16 cellular contexts compared by ENCODE assay signal in the genomic region with DNA sequence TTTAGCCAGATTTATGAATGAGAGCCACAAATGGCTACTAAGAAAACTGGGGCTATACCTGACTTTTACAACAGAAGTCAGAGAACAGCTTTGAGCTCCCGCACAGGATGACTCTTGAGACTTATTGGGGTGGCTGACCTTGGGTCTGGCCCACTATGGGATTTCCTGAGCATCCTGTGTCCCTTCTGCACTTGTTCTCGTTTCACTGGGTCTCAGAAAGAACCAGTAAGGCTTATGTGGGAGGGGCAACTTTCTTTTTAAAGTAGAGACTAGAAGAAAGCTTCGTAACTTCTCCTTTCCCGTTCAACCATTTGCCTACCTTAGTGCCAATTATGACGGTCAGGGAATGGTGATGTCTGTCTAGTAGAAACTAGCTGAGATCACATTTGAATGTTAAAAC. TPM values are rescaled to one million over a fixed set of nuclear protein-coding genes. Genes with fewer than 3 reads are reported as not detected.
DNase-seq lines count a peak whose midpoint lies in the region; ATAC-seq and TF ChIP-seq lines count a peak whose summit lies in the region.
"Had no signal": no experiment of that assay in that cellular context is flagged by ENCODE, and none has a peak within 500 bp of the region (broad histone marks: within the 10 kb centered on the region; RNA-seq: fewer than 3 reads in every experiment).

No MANE protein-coding gene starts in this region.

- TF ChIP-seq POLR2A in Peyer's patch (IDR thresholded peaks at IDR 0.05) (no peak), transverse colon (IDR thresholded peaks at IDR 0.05) (no peak)

- H3K36me3 ChIP-seq in Peyer's patch (no peaks in the 10 kb centered on the region), transverse colon (no peaks in the 10 kb centered on the region)

- intact Hi-C loops in transverse colon (cut with DNase I; ENCODE audit: low total_unique reads), result no loop called here

- TF ChIP-seq EP300 in transverse colon (IDR thresholded peaks at IDR 0.05; ENCODE audit: low read depth), result no peak

- peak overlapping the region in 3 of 4 donors; percentile 27 to 74 (median 28) for H3K27ac ChIP-seq in Peyer's patch
- H3K27ac ChIP-seq in transverse colon, result peak overlapping the region; percentile 82 to 91 (median 90)
- H3K27ac ChIP-seq: RWPE1 had no signal

- in situ Hi-C loops in transverse colon (cut with MboI; ENCODE audit: low pct_ligation_motif_present in 1 of 4, low pct_unique_long_range_greater_than_20kb in 1 of 4, low sequenced_read_pairs in 3 of 4), result no loop called here

- peak; percentile 18 for DNase-seq in DMS 273 (lab: John Stamatoyannopoulos, UW; ENCODE audit: unreplicated experiment)
- DNase-seq in DMS 273 treated with DMSO at 0.1 percent for 48 hours (lab: John Stamatoyannopoulos, UW), result no peak
- peak in 1 of 3 donors; percentile 19 for DNase-seq in Peyer's patch
- DNase-seq in islet precursor cell, result peak; percentile 66
- DNase-seq in transverse colon, result no peak
- no peak for DNase-seq in activated T-cell treated with anti-CD3 and anti-CD28 coated beads, Interleukin-2, amount 50 U/mL, for 48 hours
- DNase-seq in central memory CD4-positive, alpha-beta T cell, result no peak
- DNase-seq: 8988T; activated T-cell treated with anti-CD3 and anti-CD28 coated beads for 4 hours; amygdala; Kasumi-1; stimulated activated CD4-positive, alpha-beta T cell treated with anti-CD3 and anti-CD28 coated beads, Interleukin-4, amount 100 ng/mL, for 24 hours had no signal

- H3K27me3 ChIP-seq in Peyer's patch (no peaks in the 10 kb centered on the region), transverse colon (no peaks in the 10 kb centered on the region)

- H3K4me1 ChIP-seq in Peyer's patch, result peaks cover 0 to 53% (median 17%) of the 10 kb centered on the region in 4 donors
- peaks cover 38 to 59% (median 51%) of the 10 kb centered on the region in 4 donors for H3K4me1 ChIP-seq in transverse colon

- no peak for ATAC-seq in HG03565 (IDR thresholded peaks at IDR 0.05; ENCODE audit: unreplicated experiment)

- no peak for TF ChIP-seq CTCF in Peyer's patch (IDR thresholded peaks at IDR 0.05)
- no peak for TF ChIP-seq CTCF in transverse colon (IDR thresholded peaks at IDR 0.05)

- H3K4me3 ChIP-seq in Peyer's patch (no peak overlapping the region), transverse colon (no peak overlapping the region)

- WGBS in transverse colon (ENCODE audit: low coverage in 1 of 2), 2 donors, result 36 to 44% methylated on average over 5 of the region's 5 CpGs

- H3K9me3 ChIP-seq in Peyer's patch (no peaks in the 10 kb centered on the region), transverse colon (peaks cover 1% of the 10 kb centered on the region in 2 donors)

RNA-seq across cellular contexts. Expression of a gene that starts 59.5 kb away (rescaled TPM):
- not detected for total RNA-seq in Peyer's patch
- total RNA-seq in transverse colon, result not detected
- total RNA-seq: lung microvascular endothelial cell, renal cortical epithelial cell had no signal

Comparison
In these comparisons a context has a peak if more than half of its experiments do, and no peak if none do; other contexts are left out.
1. DNase-seq: peak in DMS 273 (single experiment) and islet precursor cell (single experiment); none in DMS 273 treated with DMSO at 0.1 percent for 48 hours (single experiment), transverse colon (single experiment), activated T-cell treated with anti-CD3 and anti-CD28 coated beads, Interleukin-2, amount 50 U/mL, for 48 hours (0 of 2) and central memory CD4-positive, alpha-beta T cell (single experiment).